ENCODE assay signal across 32 cellular contexts in the genomic region with DNA sequence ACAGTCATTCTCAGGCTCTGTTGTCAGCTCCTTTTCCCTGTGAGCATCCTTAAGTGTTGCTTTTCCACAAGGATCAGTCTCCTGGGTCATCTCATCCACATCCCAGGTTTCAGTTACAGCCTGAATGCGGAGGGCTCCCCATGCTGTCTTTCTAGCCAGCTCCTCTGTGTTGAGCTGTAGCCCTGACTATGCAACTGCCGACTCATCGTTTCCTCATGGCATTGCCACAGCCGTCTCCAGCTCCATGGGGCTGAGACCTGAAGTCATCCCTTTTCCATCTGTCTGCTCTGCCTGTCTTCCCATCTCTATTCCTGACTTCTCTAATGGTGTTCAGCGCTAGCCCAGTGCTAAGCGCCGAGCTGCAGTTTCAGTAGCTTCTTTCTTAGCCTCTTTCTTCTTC. TPM values are rescaled to one million over a fixed set of nuclear protein-coding genes. Genes with fewer than 3 reads are reported as not detected.
"Had no signal": no experiment of that assay in that cellular context is flagged by ENCODE, and none has a peak within 500 bp of the region (broad histone marks: within the 10 kb centered on the region; RNA-seq: fewer than 3 reads in every experiment).

No MANE protein-coding gene starts in this region.

- H3K4me3 Mint-ChIP-seq: activated CD4-positive, alpha-beta T cell treated with anti-CD3 and anti-CD28 coated beads for 36 hours; activated CD8-positive, alpha-beta memory T cell treated with anti-CD3 and anti-CD28 coated beads, Interleukin-2, amount 10 ng/mL, durations not matched to agents 7 days and 5 days; activated CD8-positive, alpha-beta T cell treated with anti-CD3 and anti-CD28 coated beads, Interleukin-2, amount 10 ng/mL, durations not matched to agents 7 days and 5 days; activated naive CD8-positive, alpha-beta T cell; brain; nephron; stimulated activated memory B cell treated with anti-CD40 and anti-IgM and Interleukin-4, amounts not matched to agents 10 μg/mL and 1 μg/mL and 100 μg/mL, for 72 hours; stimulated activated naive CD8-positive, alpha-beta T cell treated with anti-CD3 and anti-CD28 coated beads, Interleukin-15, amount 100 ng/mL, for 72 hours; T-cell; T-helper 2 cell treated with Interferon-gamma antibody and Interleukin-4, amounts not matched to agents 5 μg/mL and 100 μg/mL, for 36 hours; type B pancreatic cell had no signal

- ATAC-seq: activated CD4-positive, alpha-beta T cell treated with anti-CD3 and anti-CD28 coated beads for 36 hours; activated CD8-positive, alpha-beta memory T cell treated with anti-CD3 and anti-CD28 coated beads, Interleukin-2, amount 10 ng/mL, durations not matched to agents 7 days and 5 days; activated CD8-positive, alpha-beta T cell treated with anti-CD3 and anti-CD28 coated beads, Interleukin-2, amount 10 ng/mL, durations not matched to agents 7 days and 5 days; foreskin keratinocyte; left ventricle myocardium superior; stimulated activated memory B cell treated with anti-CD40 and anti-IgM and Interleukin-4, amounts not matched to agents 10 μg/mL and 1 μg/mL and 100 μg/mL, for 72 hours; stimulated activated naive CD8-positive, alpha-beta T cell treated with anti-CD3 and anti-CD28 coated beads, Interleukin-15, amount 100 ng/mL, for 72 hours; T-cell had no signal

- DNase-seq: activated CD4-positive, alpha-beta T cell treated with anti-CD3 and anti-CD28 coated beads for 36 hours; activated CD4-positive, CD25-positive, alpha-beta regulatory T cell; activated CD8-positive, alpha-beta memory T cell treated with anti-CD3 and anti-CD28 coated beads, Interleukin-2, amount 10 ng/mL, durations not matched to agents 7 days and 5 days; activated CD8-positive, alpha-beta T cell treated with anti-CD3 and anti-CD28 coated beads, Interleukin-2, amount 10 ng/mL, durations not matched to agents 7 days and 5 days; activated T-cell treated with anti-CD3 and anti-CD28 coated beads, Interleukin-2, amount 50 U/mL, for 48 hours; aorta; cerebellar nuclear complex; colonic mucosa; dorsolateral prefrontal cortex; effector memory CD4-positive, alpha-beta T cell; foreskin keratinocyte; left ventricle myocardium superior; small intestine; stimulated activated CD4-positive, alpha-beta T cell treated with anti-CD3 and anti-CD28 coated beads, Interleukin-1b, Interleukin-23, amount 100 ng/mL, for 48 hours; stimulated activated CD4-positive, alpha-beta T cell treated with anti-CD3 and anti-CD28 coated beads, Interleukin-4, amount 100 ng/mL, for 4 hours; stimulated activated CD8-positive, alpha-beta memory T cell treated with anti-CD3 and anti-CD28 coated beads, Interleukin-4, amount 100 ng/mL, for 48 hours; stimulated activated naive CD8-positive, alpha-beta T cell treated with anti-CD3 and anti-CD28 coated beads, Interleukin-15, amount 100 ng/mL, for 72 hours; substantia nigra; T-cell; uterus had no signal

- H3K36me3 ChIP-seq: uterus had no signal

- H3K27me3 Mint-ChIP-seq: activated CD4-positive, alpha-beta T cell treated with anti-CD3 and anti-CD28 coated beads for 36 hours; activated CD8-positive, alpha-beta memory T cell treated with anti-CD3 and anti-CD28 coated beads, Interleukin-2, amount 10 ng/mL, durations not matched to agents 7 days and 5 days; activated naive CD8-positive, alpha-beta T cell; brain; stimulated activated memory B cell treated with anti-CD40 and anti-IgM and Interleukin-4, amounts not matched to agents 10 μg/mL and 1 μg/mL and 100 μg/mL, for 72 hours; stimulated activated naive CD8-positive, alpha-beta T cell treated with anti-CD3 and anti-CD28 coated beads, Interleukin-15, amount 100 ng/mL, for 72 hours; T-cell; type B pancreatic cell had no signal

- H3K4me1 ChIP-seq: colonic mucosa, foreskin keratinocyte, sigmoid colon, uterus had no signal

- H3K4me3 ChIP-seq: cardiac muscle cell, colonic mucosa, dorsolateral prefrontal cortex, sigmoid colon, uterus had no signal

- FAIRE-seq: endothelial cell of umbilical vein, islet of Langerhans, small intestine had no signal

- H3K27ac ChIP-seq: cardiac muscle cell, colonic mucosa, dorsolateral prefrontal cortex, foreskin keratinocyte, neutrophil, sigmoid colon, uterus had no signal

- H3K27me3 ChIP-seq: cardiac muscle cell, colonic mucosa, dorsolateral prefrontal cortex, foreskin keratinocyte, neutrophil, sigmoid colon, uterus had no signal

- H3K9me3 Mint-ChIP-seq: activated T-helper 2 cell treated with anti-CD3 and anti-CD28 coated beads, Interferon-gamma antibody, Interleukin-2, Interleukin-4, amounts not matched to agents 10 μg/mL and 5 μg/mL and 100 μg/mL, durations not matched to agents 14 hours and 24 hours and 36 hours; brain; nephron; stimulated activated memory B cell treated with anti-CD40 and anti-IgM and Interleukin-4, amounts not matched to agents 10 μg/mL and 1 μg/mL and 100 μg/mL, for 72 hours; stimulated activated naive CD8-positive, alpha-beta T cell treated with anti-CD3 and anti-CD28 coated beads, Interleukin-15, amount 100 ng/mL, for 72 hours; T-cell; T-helper 2 cell treated with Interferon-gamma antibody and Interleukin-4, amounts not matched to agents 5 μg/mL and 100 μg/mL, for 36 hours; type B pancreatic cell had no signal

- H3K4me1 Mint-ChIP-seq: activated CD4-positive, alpha-beta T cell treated with anti-CD3 and anti-CD28 coated beads for 36 hours; brain; nephron; stimulated activated memory B cell treated with anti-CD40 and anti-IgM and Interleukin-4, amounts not matched to agents 10 μg/mL and 1 μg/mL and 100 μg/mL, for 72 hours; stimulated activated naive CD8-positive, alpha-beta T cell treated with anti-CD3 and anti-CD28 coated beads, Interleukin-15, amount 100 ng/mL, for 72 hours had no signal

- H3K9me3 ChIP-seq: colonic mucosa, neutrophil, sigmoid colon, uterus had no signal

- H3K27ac Mint-ChIP-seq: activated CD4-positive, alpha-beta T cell treated with anti-CD3 and anti-CD28 coated beads for 36 hours; activated CD8-positive, alpha-beta memory T cell treated with anti-CD3 and anti-CD28 coated beads, Interleukin-2, amount 10 ng/mL, durations not matched to agents 7 days and 5 days; activated CD8-positive, alpha-beta T cell treated with anti-CD3 and anti-CD28 coated beads, Interleukin-2, amount 10 ng/mL, durations not matched to agents 7 days and 5 days; activated naive CD8-positive, alpha-beta T cell; activated T-helper 2 cell treated with anti-CD3 and anti-CD28 coated beads, Interferon-gamma antibody, Interleukin-2, Interleukin-4, amounts not matched to agents 10 μg/mL and 5 μg/mL and 100 μg/mL, durations not matched to agents 14 hours and 24 hours and 36 hours; brain; nephron; stimulated activated memory B cell treated with anti-CD40 and anti-IgM and Interleukin-4, amounts not matched to agents 10 μg/mL and 1 μg/mL and 100 μg/mL, for 72 hours; stimulated activated naive CD8-positive, alpha-beta T cell treated with anti-CD3 and anti-CD28 coated beads, Interleukin-15, amount 100 ng/mL, for 72 hours; T-cell; T-helper 2 cell treated with Interferon-gamma antibody and Interleukin-4, amounts not matched to agents 5 μg/mL and 100 μg/mL, for 36 hours; type B pancreatic cell had no signal

RNA-seq across cellular contexts. Expression of gene PNPLA3, which starts 43.5 kb away (rescaled TPM):
- total RNA-seq: sigmoid colon had no signal
- polyA plus RNA-seq: aorta had no signal
